23 cellular contexts compared by ENCODE assay signal in genomic region chr6:150705392-150705791, GRCh38.
"Had no signal": no experiment of that assay in that cellular context is flagged by ENCODE, and none has a peak within 500 bp of the region (broad histone marks: within the 10 kb centered on the region; RNA-seq: fewer than 3 reads in every experiment).

No MANE protein-coding gene starts in this region.

- H3K36me3 ChIP-seq: brain microvascular endothelial cell, colonic mucosa, tibial artery, uterus had no signal

- DNase-seq: activated CD4-positive, alpha-beta T cell treated with anti-CD3 and anti-CD28 coated beads, Interleukin-2, amount 10 ng/mL, durations not matched to agents 24 days and 14 days; activated CD8-positive, alpha-beta T cell treated with anti-CD3 and anti-CD28 coated beads, Interleukin-2, amount 10 ng/mL, durations not matched to agents 7 days and 5 days; activated naive CD4-positive, alpha-beta T cell treated with anti-CD3 and anti-CD28 coated beads for 36 hours; activated naive CD8-positive, alpha-beta T cell treated with anti-CD3 and anti-CD28 coated beads, Interleukin-2, amount 50 U/mL, for 24 hours; activated T-cell treated with anti-CD3 and anti-CD28 coated beads, Interleukin-2, amount 50 U/mL, for 24 hours; anterior cingulate cortex; brain microvascular endothelial cell; central memory CD4-positive, alpha-beta T cell; colonic mucosa; endodermal cell; foreskin keratinocyte; immature natural killer cell; kidney glomerular epithelial cell; mesenchymal stem cell; naive thymus-derived CD8-positive, alpha-beta T cell; nucleus accumbens; stimulated activated CD8-positive, alpha-beta memory T cell treated with anti-CD3 and anti-CD28 coated beads, Interleukin-4, amount 100 ng/mL, for 48 hours; stimulated activated naive CD4-positive, alpha-beta T cell treated with Interleukin-2 at 50 U/mL for 16 hours; T-cell; tibial artery; uterus had no signal

- H3K9me3 Mint-ChIP-seq: activated CD4-positive, alpha-beta T cell treated with anti-CD3 and anti-CD28 coated beads, Interleukin-2, amount 10 ng/mL, durations not matched to agents 24 days and 14 days; activated naive CD4-positive, alpha-beta T cell treated with anti-CD3 and anti-CD28 coated beads for 36 hours; activated naive CD8-positive, alpha-beta T cell treated with anti-CD3 and anti-CD28 coated beads, Interleukin-2, amount 50 U/mL, for 24 hours; activated T-cell treated with anti-CD3 and anti-CD28 coated beads, Interleukin-2, amount 50 U/mL, for 24 hours; activated T-helper 2 cell treated with anti-CD3 and anti-CD28 coated beads, Interferon-gamma antibody, Interleukin-2, Interleukin-4, amounts not matched to agents 10 μg/mL and 5 μg/mL and 100 μg/mL, durations not matched to agents 14 hours and 24 hours and 36 hours; endodermal cell; immature natural killer cell; naive thymus-derived CD8-positive, alpha-beta T cell; T-cell had no signal

- H3K27me3 Mint-ChIP-seq: activated T-cell treated with anti-CD3 and anti-CD28 coated beads, Interleukin-2, amount 50 U/mL, for 24 hours; T-cell had no signal

- H3K9me3 ChIP-seq: colonic mucosa, tibial artery, uterus had no signal

- H3K4me3 ChIP-seq: colonic mucosa, tibial artery, uterus had no signal

- H3K27me3 ChIP-seq: brain microvascular endothelial cell, colonic mucosa, foreskin keratinocyte, tibial artery, uterus had no signal

- H3K27ac Mint-ChIP-seq: activated CD4-positive, alpha-beta T cell treated with anti-CD3 and anti-CD28 coated beads, Interleukin-2, amount 10 ng/mL, durations not matched to agents 24 days and 14 days; activated CD8-positive, alpha-beta T cell treated with anti-CD3 and anti-CD28 coated beads, Interleukin-2, amount 10 ng/mL, durations not matched to agents 7 days and 5 days; activated naive CD4-positive, alpha-beta T cell treated with anti-CD3 and anti-CD28 coated beads for 36 hours; activated naive CD8-positive, alpha-beta T cell treated with anti-CD3 and anti-CD28 coated beads, Interleukin-2, amount 50 U/mL, for 24 hours; activated T-cell treated with anti-CD3 and anti-CD28 coated beads, Interleukin-2, amount 50 U/mL, for 24 hours; activated T-helper 2 cell treated with anti-CD3 and anti-CD28 coated beads, Interferon-gamma antibody, Interleukin-2, Interleukin-4, amounts not matched to agents 10 μg/mL and 5 μg/mL and 100 μg/mL, durations not matched to agents 14 hours and 24 hours and 36 hours; endodermal cell; immature natural killer cell; naive thymus-derived CD8-positive, alpha-beta T cell; T-cell had no signal

- H3K27ac ChIP-seq: brain microvascular endothelial cell, colonic mucosa, epithelial cell of prostate, foreskin keratinocyte, tibial artery, uterus had no signal

- H3K4me3 Mint-ChIP-seq: activated CD4-positive, alpha-beta T cell treated with anti-CD3 and anti-CD28 coated beads, Interleukin-2, amount 10 ng/mL, durations not matched to agents 24 days and 14 days; activated CD8-positive, alpha-beta T cell treated with anti-CD3 and anti-CD28 coated beads, Interleukin-2, amount 10 ng/mL, durations not matched to agents 7 days and 5 days; activated naive CD4-positive, alpha-beta T cell treated with anti-CD3 and anti-CD28 coated beads for 36 hours; activated naive CD8-positive, alpha-beta T cell treated with anti-CD3 and anti-CD28 coated beads, Interleukin-2, amount 50 U/mL, for 24 hours; activated T-cell treated with anti-CD3 and anti-CD28 coated beads, Interleukin-2, amount 50 U/mL, for 24 hours; endodermal cell; immature natural killer cell; naive thymus-derived CD8-positive, alpha-beta T cell; T-cell had no signal

- H3K4me1 Mint-ChIP-seq: activated CD4-positive, alpha-beta T cell treated with anti-CD3 and anti-CD28 coated beads, Interleukin-2, amount 10 ng/mL, durations not matched to agents 24 days and 14 days; endodermal cell; immature natural killer cell had no signal

- H3K4me1 ChIP-seq: colonic mucosa, foreskin keratinocyte, tibial artery, uterus had no signal

- H3K36me3 Mint-ChIP-seq: immature natural killer cell; naive thymus-derived CD8-positive, alpha-beta T cell; T-cell had no signal

- ATAC-seq: activated CD8-positive, alpha-beta T cell treated with anti-CD3 and anti-CD28 coated beads, Interleukin-2, amount 10 ng/mL, durations not matched to agents 7 days and 5 days; activated naive CD8-positive, alpha-beta T cell treated with anti-CD3 and anti-CD28 coated beads, Interleukin-2, amount 50 U/mL, for 24 hours; foreskin keratinocyte; naive thymus-derived CD8-positive, alpha-beta T cell; T-cell had no signal
